ENCODE assay signal across 16 cellular contexts in the genomic region with DNA sequence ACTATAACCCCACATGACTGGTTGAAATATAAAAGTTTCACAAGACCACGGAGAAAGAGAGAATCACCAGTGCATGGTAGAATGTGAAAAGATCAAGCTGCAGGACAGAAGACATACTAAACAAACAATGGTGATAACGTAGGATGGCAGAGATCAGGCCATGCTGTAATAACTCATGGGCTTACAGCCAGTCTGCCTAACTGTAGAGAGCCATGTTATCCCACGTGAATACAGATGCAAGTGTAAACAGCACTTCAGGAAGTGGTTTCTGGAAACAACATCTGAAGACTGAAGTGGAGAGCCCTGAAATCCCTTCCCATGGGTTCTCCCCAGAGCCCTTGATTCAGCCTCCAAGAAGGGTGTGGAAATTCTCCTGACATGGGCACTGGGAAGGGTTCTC.
"Had no signal": no experiment of that assay in that cellular context is flagged by ENCODE, and none has a peak within 500 bp of the region (broad histone marks: within the 10 kb centered on the region; RNA-seq: fewer than 3 reads in every experiment).

No MANE protein-coding gene starts in this region.

- H3K9me3 ChIP-seq: prostate gland, vagina had no signal

- ATAC-seq: mucosa of descending colon, right cardiac atrium had no signal

- H3K4me3 ChIP-seq: coronary artery, mucosa of descending colon, prostate gland, skin epidermis, tibial nerve, vagina had no signal

- H3K36me3 ChIP-seq: prostate gland had no signal

- H3K27me3 ChIP-seq: tibial nerve, vagina had no signal

- H3K4me1 ChIP-seq: prostate gland, tibial nerve, vagina had no signal

- DNase-seq: activated B cell treated with CpG ODN at 0.5 μM for 24 hours; activated CD4-positive, alpha-beta memory T cell treated with anti-CD3 and anti-CD28 coated beads for 36 hours; activated CD4-positive, alpha-beta T cell treated with anti-CD3 and anti-CD28 coated beads for 4 hours; activated naive CD8-positive, alpha-beta T cell treated with anti-CD3 and anti-CD28 coated beads, Interleukin-2, amount 10 ng/mL, durations not matched to agents 7 days and 5 days; activated T-cell treated with anti-CD3 and anti-CD28 coated beads for 4 hours; anterior cingulate cortex; erythroblast; mucosa of descending colon; naive B cell; right cardiac atrium; stimulated activated CD4-positive, alpha-beta T cell treated with anti-CD3 and anti-CD28 coated beads, Interleukin-2, amount 100 ng/mL, for 48 hours had no signal

- H3K27ac ChIP-seq: coronary artery, prostate gland, skin epidermis, tibial nerve, vagina had no signal
